ENCODE assay signal across 1 cellular context in the genomic region with DNA sequence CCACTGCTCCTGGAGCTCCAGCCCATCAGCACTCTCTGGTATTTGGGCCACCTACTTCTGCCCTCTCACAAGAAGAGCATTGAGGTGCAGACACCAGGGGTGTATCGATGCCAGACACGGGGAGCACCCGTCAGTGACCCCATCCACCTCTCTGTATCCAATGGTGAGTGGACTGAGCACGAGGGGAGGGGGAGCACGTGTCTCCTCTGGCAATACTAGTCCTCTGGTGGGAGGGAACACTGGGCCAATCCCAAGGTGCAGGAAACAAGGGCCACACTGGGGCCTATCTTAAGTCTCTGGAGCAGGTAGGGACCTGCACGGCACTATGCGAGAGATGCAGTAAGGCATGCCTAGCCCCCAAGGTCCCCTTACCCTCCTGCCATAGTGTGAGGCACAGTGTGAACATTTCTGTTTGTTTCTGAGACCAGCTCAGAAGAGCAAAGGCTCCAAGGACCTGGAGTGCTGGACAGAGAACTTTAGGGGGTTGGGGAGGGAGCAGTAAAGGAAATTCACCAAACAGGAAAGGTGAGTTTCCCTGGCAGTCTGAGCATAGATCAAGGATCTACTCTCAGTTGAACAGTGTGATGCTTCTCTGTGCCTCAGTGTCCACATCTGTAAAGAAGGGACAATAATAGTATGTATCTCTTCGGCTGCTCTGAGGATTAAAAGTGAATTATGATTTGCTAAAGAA.
TF ChIP-seq lines count a peak whose summit lies in the region.

No MANE protein-coding gene starts in this region.

TF ChIP-seq in K562, 482 proteins besides CTCF, POLR2A, EP300 and RAD21 (continued from another document):
- TF ChIP-seq FOXM1 (IDR thresholded peaks at IDR 0.05; ENCODE audit: low read depth) (no peak), FOXM1 (CRISPR knock-in tag; IDR thresholded peaks at IDR 0.05; ENCODE audit: low read depth) (no peak), MTF1 (CRISPR knock-in tag; IDR thresholded peaks at IDR 0.05; ENCODE audit: borderline replicate concordance) (no peak), MEF2A (IDR thresholded peaks at IDR 0.05; ENCODE audit: control insufficient read depth, low read depth, low read length) (no peak), SRSF9 (IDR thresholded peaks at IDR 0.05; ENCODE audit: borderline replicate concordance, low read depth, low read length) (no peak), SMARCA5 (IDR thresholded peaks at IDR 0.05) (no peak), EHMT2 (IDR thresholded peaks at IDR 0.05) (peak; percentile 48; the same call in 1 of the 2 replicates), YBX1 (IDR thresholded peaks at IDR 0.05) (no peak), ELF2 (CRISPR knock-in tag; IDR thresholded peaks at IDR 0.05) (no peak)
